In genomic region chr13:107473255-107473654, GRCh38 we compare ENCODE assay signal across 3 cellular contexts.
TF ChIP-seq lines count a peak whose summit lies in the region.

No MANE protein-coding gene starts in this region.

TF ChIP-seq in A549, 52 proteins besides CTCF, POLR2A, EP300 and RAD21:
- TF ChIP-seq MAFK (IDR thresholded peaks at IDR 0.05; ENCODE audit: partially characterized antibody) (peak; percentile 95), MYC (IDR thresholded peaks at IDR 0.05; ENCODE audit: borderline replicate concordance, low read length) (no peak), RARB (CRISPR knock-in tag; IDR thresholded peaks at IDR 0.05) (no peak), FOXS1 (CRISPR knock-in tag; IDR thresholded peaks at IDR 0.05) (no peak)

TF ChIP-seq in IMR-90, 13 proteins besides CTCF, POLR2A, EP300 and RAD21:
- no peak for TF ChIP-seq ELK1 (IDR thresholded peaks at IDR 0.05; ENCODE audit: borderline replicate concordance, low read depth, low read length)
- no peak for TF ChIP-seq BHLHE40 (IDR thresholded peaks at IDR 0.05; ENCODE audit: low read depth, low read length)
- TF ChIP-seq CEBPB (IDR thresholded peaks at IDR 0.05; ENCODE audit: low read depth, low read length), result no peak
- no peak for TF ChIP-seq SMC3 (IDR thresholded peaks at IDR 0.05; ENCODE audit: low read depth, low read length)
- no peak for TF ChIP-seq NFE2L2 (IDR thresholded peaks at IDR 0.05; ENCODE audit: low read depth, low read length)
- TF ChIP-seq MAFK (IDR thresholded peaks at IDR 0.05; ENCODE audit: low read depth, low read length), result peak; percentile 100
- no peak for TF ChIP-seq FOS (IDR thresholded peaks at IDR 0.05; ENCODE audit: low read depth, low read length)
TF ChIP-seq in IMR-90: peak in this region for 1.

TF ChIP-seq in H1, 55 proteins besides CTCF, POLR2A, EP300 and RAD21:
- no peak for TF ChIP-seq TCF12 (IDR thresholded peaks at IDR 0.05; ENCODE audit: low read depth, low read length)
- TF ChIP-seq MAFK (IDR thresholded peaks at IDR 0.05; ENCODE audit: low read depth, low read length), result peak; percentile 99
- no peak for TF ChIP-seq GTF2F1 (IDR thresholded peaks at IDR 0.05; ENCODE audit: borderline replicate concordance, low read depth, low read length)
- TF ChIP-seq TAF1 (IDR thresholded peaks at IDR 0.05; ENCODE audit: low read depth, low read length), result no peak
